23 cellular contexts compared by ENCODE assay signal in the genomic region with DNA sequence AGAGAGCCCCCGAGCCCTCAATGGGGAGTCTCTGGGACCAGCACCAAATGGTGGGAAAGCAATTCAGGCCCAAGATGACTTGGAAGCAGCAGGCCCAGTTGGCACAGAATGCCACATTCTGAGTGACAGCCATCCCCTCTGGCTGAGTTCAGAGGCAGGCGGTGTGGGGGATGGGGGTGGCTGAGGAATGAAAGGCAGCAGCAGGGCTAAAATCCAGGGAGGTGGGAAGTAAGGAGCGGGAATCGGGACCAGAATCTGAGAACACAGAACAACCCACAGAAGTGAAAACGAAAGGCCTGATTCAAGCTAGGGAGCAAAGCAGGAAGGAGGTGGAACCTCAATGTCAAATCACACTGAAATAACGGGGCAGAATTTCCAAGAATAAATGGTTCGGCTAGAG.
DNase-seq lines count a peak whose midpoint lies in the region; ATAC-seq and TF ChIP-seq lines count a peak whose summit lies in the region.
"Had no signal": no experiment of that assay in that cellular context is flagged by ENCODE, and none has a peak within 500 bp of the region (broad histone marks: within the 10 kb centered on the region; RNA-seq: fewer than 3 reads in every experiment).

No MANE protein-coding gene starts in this region.

- TF ChIP-seq EP300 in tibial nerve (IDR thresholded peaks at IDR 0.05), result no peak

- peaks cover 0 to 17% (median 0%) of the 10 kb centered on the region in 3 donors for H3K36me3 ChIP-seq in tibial nerve
- H3K36me3 ChIP-seq in body of pancreas (replicated peaks in 1 of 2; ENCODE audit: insufficient read depth in 1 of 2, low read depth in 2 of 2), result no peaks in the 10 kb centered on the region

- TF ChIP-seq POLR2A in tibial nerve (IDR thresholded peaks at IDR 0.05) (no peak), body of pancreas (IDR thresholded peaks at IDR 0.05) (no peak)

- WGBS in tibial nerve, 2 donors, result 36 to 47% methylated on average over 7 of the region's 7 CpGs
- WGBS in body of pancreas, 2 donors, result 89 to 91% methylated on average over 7 of the region's 7 CpGs

- intact Hi-C loops in body of pancreas (cut with DNase I), result no loop called here

- ATAC-seq in body of pancreas (no peak), HG03025 (IDR thresholded peaks at IDR 0.05; ENCODE audit: low FRiP score, unreplicated experiment) (no peak), GM19035 (IDR thresholded peaks at IDR 0.05; ENCODE audit: unreplicated experiment) (no peak)
- ATAC-seq: GM12878; naive thymus-derived CD8-positive, alpha-beta T cell; T-helper 17 cell had no signal

- in situ Hi-C loops in GM13977 (cut with MboI; ENCODE audit: low pct_unique_long_range_greater_than_20kb, low sequenced_read_pairs, unreplicated experiment), result no loop called here

- peak in 48 of 58 donors; percentile 27 to 78 (median 55) for DNase-seq in anterior cingulate cortex (lab: John Stamatoyannopoulos, UW)
- peak; percentile 18 for DNase-seq in fibroblast of peridontal ligament (ENCODE audit: extremely low read depth)
- DNase-seq in occipital lobe (lab: John Stamatoyannopoulos, UW), result peak; percentile 46
- DNase-seq in tibial nerve (ENCODE audit: low spot score in 2 of 2), result no peak
- DNase-seq in body of pancreas, result no peak
- DNase-seq in GM13977 (ENCODE audit: low spot score), result no peak
- DNase-seq: activated CD4-positive, alpha-beta T cell treated with anti-CD3 and anti-CD28 coated beads, Interleukin-2, amount 50 U/mL, for 48 hours; activated T-cell treated with anti-CD3 and anti-CD28 coated beads, Interleukin-2, amount 50 U/mL, for 1 hour; AML-193; effector CD4-positive, alpha-beta T cell; heart right ventricle; naive thymus-derived CD8-positive, alpha-beta T cell; NCI-H1092 treated with DMSO at 0.1 percent for 48 hours; NCI-H2107; NCI-H524 treated with DMSO at 0.1 percent for 48 hours; retina; SHP77; stimulated activated naive CD4-positive, alpha-beta T cell treated with Interleukin-2 at 50 U/mL for 16 hours; T-helper 17 cell; WERI-Rb-1 had no signal

- peak overlapping the region; percentile 33 to 93 (median 70) for H3K27ac ChIP-seq in tibial nerve
- no peak overlapping the region for H3K27ac ChIP-seq in body of pancreas
- H3K27ac ChIP-seq: WERI-Rb-1 had no signal

- TF ChIP-seq CTCF in tibial nerve (IDR thresholded peaks at IDR 0.05) (no peak), body of pancreas (IDR thresholded peaks at IDR 0.05) (no peak), GM13977 (IDR thresholded peaks at IDR 0.05; ENCODE audit: extremely low read depth, insufficient read depth, missing control alignments) (no peak)

- H3K9me3 ChIP-seq in tibial nerve (no peaks in the 10 kb centered on the region), body of pancreas (no peaks in the 10 kb centered on the region)
- H3K9me3 ChIP-seq: heart right ventricle had no signal

- peaks cover 0 to 24% (median 2%) of the 10 kb centered on the region in 4 donors for H3K4me1 ChIP-seq in tibial nerve
- H3K4me1 ChIP-seq in body of pancreas, result no peaks in the 10 kb centered on the region

- H3K4me3 ChIP-seq in tibial nerve, result no peak overlapping the region
- no peak overlapping the region for H3K4me3 ChIP-seq in body of pancreas
- H3K4me3 ChIP-seq: GM12878, heart right ventricle had no signal

- no peaks in the 10 kb centered on the region for H3K27me3 ChIP-seq in tibial nerve
- H3K27me3 ChIP-seq in body of pancreas, result no peaks in the 10 kb centered on the region
- H3K27me3 ChIP-seq: heart right ventricle had no signal

Comparison
In these comparisons a context has a peak if more than half of its experiments do, and no peak if none do; other contexts are left out.
1. DNase-seq: peak in anterior cingulate cortex (48 of 58), fibroblast of peridontal ligament (single experiment) and occipital lobe (single experiment); none in tibial nerve (0 of 2), body of pancreas (0 of 4) and GM13977 (single experiment).
2. H3K27ac ChIP-seq: peak in tibial nerve (4 of 4); none in body of pancreas (0 of 4).